In genomic region chr2:184481862-184482261, GRCh38 we compare ENCODE assay signal across 22 cellular contexts.
DNase-seq lines count a peak whose midpoint lies in the region; ATAC-seq and TF ChIP-seq lines count a peak whose summit lies in the region.
"Had no signal": no experiment of that assay in that cellular context is flagged by ENCODE, and none has a peak within 500 bp of the region (broad histone marks: within the 10 kb centered on the region; RNA-seq: fewer than 3 reads in every experiment).

No MANE protein-coding gene starts in this region.

- H3K36me3 ChIP-seq in mammary epithelial cell (ENCODE audit: insufficient read depth, low read length) (no peaks in the 10 kb centered on the region), PC-3 (ENCODE audit: low read depth, low read length) (no peaks in the 10 kb centered on the region)
- no peaks in the 10 kb centered on the region for H3K36me3 ChIP-seq in CD4-positive, alpha-beta memory T cell (ENCODE audit: insufficient read depth, low read length)
- H3K36me3 ChIP-seq: BE2C; BLaER1 treated with 17β-estradiol and CSF1 and Interleukin-3, amounts not matched to agents 10 nM and 100 nM; HAP-1 had no signal

- no TSS peak for BruUV-seq in MCF 10A (replicated peaks; lab: Mats Ljungman, UMichigan)
- BruUV-seq in mammary epithelial cell (replicated peaks; lab: Mats Ljungman, UMichigan): no TSS peak
- no TSS peak for BruUV-seq in PC-3 (replicated peaks; lab: Mats Ljungman, UMichigan)

- no peak overlapping the region for H3K4me2 ChIP-seq in mammary epithelial cell (ENCODE audit: insufficient read depth, low read depth, low read length)
- no peak overlapping the region for H3K4me2 ChIP-seq in PC-3 (ENCODE audit: low read length)
- H3K4me2 ChIP-seq: A549; BLaER1 treated with 17β-estradiol and CSF1 and Interleukin-3, amounts not matched to agents 10 nM and 100 nM had no signal

- H3K9ac ChIP-seq in mammary epithelial cell (ENCODE audit: insufficient read depth, low read length) (no peak overlapping the region), PC-3 (ENCODE audit: low read length) (no peak overlapping the region)
- H3K9ac ChIP-seq: BLaER1 treated with 17β-estradiol and CSF1 and Interleukin-3, amounts not matched to agents 10 nM and 100 nM had no signal

- peaks cover 8% of the 10 kb centered on the region for H3K4me1 Mint-ChIP-seq in MCF 10A (ENCODE audit: insufficient read depth, unreplicated experiment)
- H3K4me1 Mint-ChIP-seq in CD4-positive, alpha-beta memory T cell: no peaks in the 10 kb centered on the region
- H3K4me1 Mint-ChIP-seq: CD14-positive monocyte had no signal

- WGBS in mammary epithelial cell (ENCODE audit: low coverage, missing lambda C conversion rate): 31% methylated on average over 1 of the region's 1 CpG

- no peak overlapping the region for H3K4me3 Mint-ChIP-seq in MCF 10A (ENCODE audit: unreplicated experiment)
- H3K4me3 Mint-ChIP-seq in CD4-positive, alpha-beta memory T cell: no peak overlapping the region
- H3K4me3 Mint-ChIP-seq: CD14-positive monocyte; CD4-positive, alpha-beta T cell; HFFc6 had no signal

- no peaks in the 10 kb centered on the region for H3K9me2 ChIP-seq in PC-3 (replicated peaks; ENCODE audit: low read length)

- no peaks in the 10 kb centered on the region for H3K9me3 Mint-ChIP-seq in MCF 10A (ENCODE audit: unreplicated experiment)
- H3K9me3 Mint-ChIP-seq in CD4-positive, alpha-beta memory T cell: peaks cover 0 to 4% (median 2%) of the 10 kb centered on the region in 8 donors

- CTCF ChIA-PET in MCF 10A (lab: Yijun Ruan, JAX): no interaction called here
- CTCF ChIA-PET in mammary epithelial cell (lab: Charles Lee; ENCODE audit: low non-redundant PET): no interaction called here
- CTCF ChIA-PET in PC-3 (lab: Charles Lee): no interaction called here
- CTCF ChIA-PET in CD4-positive, alpha-beta memory T cell (lab: Charles Lee; ENCODE audit: partially characterized antibody): no interaction called here

- no peaks in the 10 kb centered on the region for H3K36me3 Mint-ChIP-seq in MCF 10A (ENCODE audit: insufficient read depth, unreplicated experiment)
- no peaks in the 10 kb centered on the region for H3K36me3 Mint-ChIP-seq in CD4-positive, alpha-beta memory T cell
- H3K36me3 Mint-ChIP-seq: CD14-positive monocyte had no signal

- no peaks in the 10 kb centered on the region for H4K20me1 ChIP-seq in mammary epithelial cell (ENCODE audit: insufficient read depth, low read length)
- H4K20me1 ChIP-seq in PC-3 (ENCODE audit: low read length): no peaks in the 10 kb centered on the region
- H4K20me1 ChIP-seq: BLaER1 treated with 17β-estradiol and CSF1 and Interleukin-3, amounts not matched to agents 10 nM and 100 nM had no signal

- no peak overlapping the region for H3K4me3 ChIP-seq in mammary epithelial cell (replicated peaks in 1 of 3; ENCODE audit: insufficient read depth in 1 of 3, low read depth in 2 of 3, low read length in 3 of 3)
- no peak overlapping the region for H3K4me3 ChIP-seq in PC-3 (ENCODE audit: low read length)
- H3K4me3 ChIP-seq in CD4-positive, alpha-beta memory T cell (ENCODE audit: low read length in 2 of 2): no peak overlapping the region
- H3K4me3 ChIP-seq: A549; BLaER1 treated with 17β-estradiol and CSF1 and Interleukin-3, amounts not matched to agents 10 nM and 100 nM; HAP-1 had no signal

- no peak for TF ChIP-seq CTCF in MCF 10A (IDR thresholded peaks at IDR 0.05; ENCODE audit: unreplicated experiment)
- TF ChIP-seq CTCF in mammary epithelial cell (conservative IDR thresholded peaks at IDR 0.05 in 1 of 2, IDR thresholded peaks at IDR 0.05 in 1 of 2; ENCODE audit: extremely low read depth in 1 of 2, insufficient read depth in 1 of 2, low read depth in 1 of 2, low read length in 2 of 2): no peak
- no peak for TF ChIP-seq CTCF in PC-3 (conservative IDR thresholded peaks at IDR 0.05; ENCODE audit: low read depth, low read length)

- H2AFZ ChIP-seq in mammary epithelial cell (ENCODE audit: low read depth, low read length): no peak overlapping the region
- H2AFZ ChIP-seq in PC-3 (ENCODE audit: low read length): no peak overlapping the region

- H3K9me3 ChIP-seq in mammary epithelial cell (replicated peaks; ENCODE audit: insufficient read depth, low read length): no peaks in the 10 kb centered on the region
- H3K9me3 ChIP-seq in PC-3 (ENCODE audit: low read length): no peaks in the 10 kb centered on the region
- no peaks in the 10 kb centered on the region for H3K9me3 ChIP-seq in CD4-positive, alpha-beta memory T cell (ENCODE audit: control insufficient read depth in 1 of 2, low read length in 2 of 2)
- H3K9me3 ChIP-seq: A549; BE2C; BLaER1 treated with 17β-estradiol and CSF1 and Interleukin-3, amounts not matched to agents 10 nM and 100 nM; HAP-1 had no signal

- H3K27ac Mint-ChIP-seq in MCF 10A (ENCODE audit: low read depth, unreplicated experiment): peak overlapping the region; percentile 55
- H3K27ac Mint-ChIP-seq in CD4-positive, alpha-beta memory T cell: no peak overlapping the region
- H3K27ac Mint-ChIP-seq: CD14-positive monocyte; CD4-positive, alpha-beta T cell; HFFc6 had no signal

- no peaks in the 10 kb centered on the region for H3K4me1 ChIP-seq in mammary epithelial cell (ENCODE audit: insufficient read depth, low read length)
- peaks cover 6% of the 10 kb centered on the region; the same call in 1 of the 2 replicates for H3K4me1 ChIP-seq in PC-3 (ENCODE audit: insufficient read depth, low read length)
- no peaks in the 10 kb centered on the region for H3K4me1 ChIP-seq in CD4-positive, alpha-beta memory T cell (ENCODE audit: insufficient read depth, low read length)
- H3K4me1 ChIP-seq: A549; BE2C; BLaER1 treated with 17β-estradiol and CSF1 and Interleukin-3, amounts not matched to agents 10 nM and 100 nM; HAP-1 had no signal

- ATAC-seq in PC-3: peak; percentile 68
- ATAC-seq in left colon: peak; percentile 60
- ATAC-seq in HG02840 (IDR thresholded peaks at IDR 0.05; ENCODE audit: low FRiP score, unreplicated experiment): no peak
- ATAC-seq in HG03442 (IDR thresholded peaks at IDR 0.05; ENCODE audit: unreplicated experiment): no peak
- ATAC-seq: A549 had no signal

- no peak overlapping the region for H3K27ac ChIP-seq in mammary epithelial cell (ENCODE audit: insufficient read depth, low read depth, low read length)
- peak overlapping the region; percentile 53 for H3K27ac ChIP-seq in PC-3 (ENCODE audit: low read length)
- no peak overlapping the region for H3K27ac ChIP-seq in CD4-positive, alpha-beta memory T cell (ENCODE audit: low read depth, low read length)
- H3K27ac ChIP-seq: A549; BLaER1 treated with 17β-estradiol and CSF1 and Interleukin-3, amounts not matched to agents 10 nM and 100 nM had no signal

- DNase-seq in MCF 10A (ENCODE audit: unreplicated experiment) (no peak), mammary epithelial cell (no peak), PC-3 (peak; percentile 4), left colon (no peak)
- no peak for DNase-seq in CD4-positive, alpha-beta memory T cell
- DNase-seq in effector CD4-positive, alpha-beta T cell: no peak
- DNase-seq: 8988T; ACHN; AML-193; BE2C; CD4-positive, alpha-beta T cell; COR-L47; DMS153; DND-41; GOT3; HFFc6 had no signal

- H3K27me3 Mint-ChIP-seq in MCF 10A (ENCODE audit: insufficient read depth, unreplicated experiment): no peaks in the 10 kb centered on the region
- H3K27me3 Mint-ChIP-seq in CD4-positive, alpha-beta memory T cell: no peaks in the 10 kb centered on the region
- H3K27me3 Mint-ChIP-seq: CD4-positive, alpha-beta T cell had no signal

- in situ Hi-C loops in mammary epithelial cell (cut with MboI; ENCODE audit: low sequenced_read_pairs in 2 of 2): no loop called here

- no peaks in the 10 kb centered on the region for H3F3A ChIP-seq in PC-3 (ENCODE audit: low read length, unreplicated experiment)

- dilution Hi-C loops in mammary epithelial cell (cut with HindIII; ENCODE audit: low sequenced_read_pairs): no loop called here

- H3K79me2 ChIP-seq in mammary epithelial cell (ENCODE audit: insufficient read depth, low read length): no peaks in the 10 kb centered on the region
- no peaks in the 10 kb centered on the region for H3K79me2 ChIP-seq in PC-3 (ENCODE audit: low read length)

- POLR2A ChIA-PET in MCF 10A (lab: Yijun Ruan, JAX) (no interaction called here), PC-3 (lab: Charles Lee; ENCODE audit: unreplicated experiment) (no interaction called here)
- POLR2A ChIA-PET in CD4-positive, alpha-beta memory T cell (lab: Charles Lee; ENCODE audit: partially characterized antibody): no interaction called here

- H3K27me3 ChIP-seq in mammary epithelial cell (ENCODE audit: insufficient read depth, low read length) (no peaks in the 10 kb centered on the region), PC-3 (ENCODE audit: low read length) (no peaks in the 10 kb centered on the region)
- H3K27me3 ChIP-seq in CD4-positive, alpha-beta memory T cell (ENCODE audit: insufficient read depth, low read length): no peaks in the 10 kb centered on the region
- H3K27me3 ChIP-seq: BE2C; BLaER1 treated with 17β-estradiol and CSF1 and Interleukin-3, amounts not matched to agents 10 nM and 100 nM had no signal

- intact Hi-C loops in MCF 10A (cut with micrococcal nuclease) (no loop called here), mammary epithelial cell (cut with micrococcal nuclease) (no loop called here), PC-3 (cut with micrococcal nuclease) (loop anchor here (1.0 kb wide), 2 partner anchors 73 to 114 kb away; no protein-coding TSS in a partner anchor), left colon (cut with DNase I, micrococcal nuclease) (no loop called here)
- intact Hi-C loops in CD4-positive, alpha-beta memory T cell (cut with micrococcal nuclease): no loop called here

Comparison
In these comparisons a context has a peak if more than half of its experiments do, and no peak if none do; other contexts are left out.
1. ATAC-seq: peak in PC-3 (single experiment) and left colon (single experiment); none in HG02840 (single experiment) and HG03442 (single experiment).